Comparison of ENCODE assay signal across 18 cellular contexts in genomic region chr14:68741481-68741799, GRCh38.
"Had no signal": no experiment of that assay in that cellular context is flagged by ENCODE, and none has a peak within 500 bp of the region (broad histone marks: within the 10 kb centered on the region; RNA-seq: fewer than 3 reads in every experiment).

No MANE protein-coding gene starts in this region.

- H3K27me3 Mint-ChIP-seq: activated naive CD8-positive, alpha-beta T cell; activated T-helper 17 cell treated with anti-CD3 and anti-CD28 coated beads, Interleukin-2, amount 50 U/mL, for 72 hours; type B pancreatic cell had no signal

- H3K36me3 ChIP-seq: colonic mucosa, heart left ventricle, thoracic aorta, vagina, WERI-Rb-1 had no signal

- ATAC-seq: activated T-helper 17 cell treated with anti-CD3 and anti-CD28 coated beads, Interleukin-2, amount 50 U/mL, for 72 hours had no signal

- DNase-seq: activated naive CD4-positive, alpha-beta T cell; activated T-cell treated with anti-CD3 and anti-CD28 coated beads, Interleukin-2, amount 50 U/mL, for 1 hour; amniotic stem cell; colonic mucosa; endodermal cell; heart left ventricle; mucosa of descending colon; occipital lobe; small intestine; stimulated activated CD4-positive, alpha-beta T cell treated with anti-CD3 and anti-CD28 coated beads, Interleukin-2, amount 100 ng/mL, for 24 hours; WERI-Rb-1 had no signal

- H3K27ac Mint-ChIP-seq: activated T-helper 17 cell treated with anti-CD3 and anti-CD28 coated beads, Interleukin-2, amount 50 U/mL, for 72 hours; endodermal cell; stimulated activated effector memory CD8-positive, alpha-beta T cell treated with anti-CD3 and anti-CD28 coated beads, Interleukin-12 subunit alpha, Interleukin-12 subunit beta, amount 100 ng/mL, for 72 hours; type B pancreatic cell had no signal

- H3K27ac ChIP-seq: colonic mucosa, epithelial cell of prostate, heart left ventricle, thoracic aorta, vagina, WERI-Rb-1 had no signal

- H3K9me3 Mint-ChIP-seq: stimulated activated effector memory CD8-positive, alpha-beta T cell treated with anti-CD3 and anti-CD28 coated beads, Interleukin-12 subunit alpha, Interleukin-12 subunit beta, amount 100 ng/mL, for 72 hours had no signal

- H3K4me1 ChIP-seq: colonic mucosa had no signal

- H3K36me3 Mint-ChIP-seq: stimulated activated effector memory CD8-positive, alpha-beta T cell treated with anti-CD3 and anti-CD28 coated beads, Interleukin-12 subunit alpha, Interleukin-12 subunit beta, amount 100 ng/mL, for 72 hours had no signal

- H3K9me3 ChIP-seq: colonic mucosa, mucosa of descending colon, thoracic aorta, vagina had no signal

- H3K27me3 ChIP-seq: colonic mucosa, vagina had no signal

- H3K4me3 Mint-ChIP-seq: activated naive CD8-positive, alpha-beta T cell; activated T-helper 17 cell treated with anti-CD3 and anti-CD28 coated beads, Interleukin-2, amount 50 U/mL, for 72 hours; endodermal cell; stimulated activated effector memory CD8-positive, alpha-beta T cell treated with anti-CD3 and anti-CD28 coated beads, Interleukin-12 subunit alpha, Interleukin-12 subunit beta, amount 100 ng/mL, for 72 hours; type B pancreatic cell had no signal

- H3K4me3 ChIP-seq: colonic mucosa, heart left ventricle, mucosa of descending colon, thoracic aorta, vagina had no signal
